Comparison of ENCODE assay signal across 26 cellular contexts in genomic region chr10:48440771-48441170, GRCh38.
"Had no signal": no experiment of that assay in that cellular context is flagged by ENCODE, and none has a peak within 500 bp of the region (broad histone marks: within the 10 kb centered on the region; RNA-seq: fewer than 3 reads in every experiment).

No MANE protein-coding gene starts in this region.

- H3K9me3 ChIP-seq: SJCRH30 had no signal

- H3K4me3 ChIP-seq: SJCRH30, SK-N-MC had no signal

- ATAC-seq: activated naive CD8-positive, alpha-beta T cell treated with anti-CD3 and anti-CD28 coated beads, Interleukin-2, amount 50 U/mL, for 24 hours; Panc1 had no signal

- FAIRE-seq: bronchial epithelial cell had no signal

- H3K27me3 ChIP-seq: SJCRH30 had no signal

- DNase-seq: activated CD4-positive, alpha-beta memory T cell treated with anti-CD3 and anti-CD28 coated beads for 36 hours; activated CD4-positive, alpha-beta T cell treated with anti-CD3 and anti-CD28 coated beads, Interleukin-2, amount 50 U/mL, for 1 hour; activated CD8-positive, alpha-beta memory T cell treated with anti-CD3 and anti-CD28 coated beads, Interleukin-2, amount 50 U/mL, for 4 hours; activated effector memory CD4-positive, alpha-beta T cell treated with Interleukin-2 at 50 U/mL for 16 hours; activated naive CD4-positive, alpha-beta T cell treated with anti-CD3 and anti-CD28 coated beads, Interleukin-2, amount 10 ng/mL, durations not matched to agents 7 days and 5 days; activated naive CD8-positive, alpha-beta T cell treated with anti-CD3 and anti-CD28 coated beads, Interleukin-2, amount 50 U/mL, for 24 hours; activated T-cell treated with anti-CD3 and anti-CD28 coated beads for 4 hours; activated T-cell treated with anti-CD3 and anti-CD28 coated beads, Interleukin-2, amount 50 U/mL, for 48 hours; anterior cingulate cortex; central memory CD4-positive, alpha-beta T cell; NCI-H1092 treated with DMSO at 0.1 percent for 48 hours; NCI-H1417; NCI-H187 treated with DMSO at 0.1 percent for 48 hours; NCI-H2081; NCI-H2171 treated with DMSO at 0.1 percent for 48 hours; NCI-H2227 treated with DMSO at 0.1 percent for 48 hours; NCI-H446; NCI-H524; NCI-H69; NCI-H82; SHP77; SJCRH30; T1000 had no signal

- H3K27ac ChIP-seq: SJCRH30, SK-N-MC had no signal
